Comparison of ENCODE assay signal across 11 cellular contexts in the genomic region with DNA sequence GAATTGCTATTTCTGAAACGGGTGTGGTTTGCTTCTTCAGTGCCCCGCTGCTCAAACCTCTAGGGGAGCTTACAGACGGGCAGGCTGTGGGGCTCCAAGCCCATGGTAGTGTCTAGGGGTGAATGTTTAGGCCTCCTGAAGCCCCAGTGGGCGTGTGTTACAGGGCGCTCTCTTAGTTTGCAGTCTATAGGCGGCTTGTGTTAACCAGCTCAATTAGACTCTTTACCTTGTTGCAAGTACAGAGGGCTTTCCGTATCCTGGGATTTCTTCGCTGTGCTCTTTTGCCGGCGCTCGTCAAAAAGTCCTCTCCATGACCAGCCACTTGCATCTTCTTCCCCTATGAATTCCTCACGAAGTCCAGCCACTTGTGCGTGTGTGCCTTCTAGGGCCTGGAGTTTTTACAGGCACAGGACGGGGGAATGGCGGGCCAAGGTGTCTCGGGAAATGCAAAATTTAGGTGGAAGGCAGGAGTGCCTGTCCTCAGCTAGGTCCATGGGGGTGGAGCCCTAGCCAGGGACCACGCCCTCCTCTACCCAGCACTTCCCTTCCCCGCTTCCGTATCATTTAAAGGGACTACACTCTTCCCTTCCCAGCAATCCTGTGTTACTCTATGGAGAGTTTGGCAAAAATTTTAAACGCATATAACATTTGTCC.
DNase-seq lines count a peak whose midpoint lies in the region; ATAC-seq and TF ChIP-seq lines count a peak whose summit lies in the region.
"Had no signal": no experiment of that assay in that cellular context is flagged by ENCODE, and none has a peak within 500 bp of the region (broad histone marks: within the 10 kb centered on the region; RNA-seq: fewer than 3 reads in every experiment).

No MANE protein-coding gene starts in this region.

- no peaks in the 10 kb centered on the region for H3K36me3 Mint-ChIP-seq in activated T-cell treated with anti-CD3 and anti-CD28 coated beads, Interleukin-2, amount 50 U/mL, for 72 hours (ENCODE audit: insufficient read depth in 2 of 2)
- H3K36me3 Mint-ChIP-seq: activated naive CD4-positive, alpha-beta T cell treated with anti-CD3 and anti-CD28 coated beads, Interleukin-2, amount 50 U/mL, for 24 hours had no signal

- H3K4me3 ChIP-seq in fibroblast of pulmonary artery (replicated peaks; ENCODE audit: low read depth, low read length) (peak overlapping the region; percentile 65), mucosa of descending colon (no peak overlapping the region)

- H3K27me3 Mint-ChIP-seq in activated T-cell treated with anti-CD3 and anti-CD28 coated beads, Interleukin-2, amount 50 U/mL, for 72 hours (ENCODE audit: low read depth) = no peaks in the 10 kb centered on the region
- H3K27me3 Mint-ChIP-seq: activated naive CD4-positive, alpha-beta T cell treated with anti-CD3 and anti-CD28 coated beads, Interleukin-2, amount 50 U/mL, for 24 hours had no signal

- no peaks in the 10 kb centered on the region for H3K4me1 Mint-ChIP-seq in activated T-cell treated with anti-CD3 and anti-CD28 coated beads, Interleukin-2, amount 50 U/mL, for 72 hours (ENCODE audit: low read depth)
- H3K4me1 Mint-ChIP-seq: activated naive CD4-positive, alpha-beta T cell treated with anti-CD3 and anti-CD28 coated beads, Interleukin-2, amount 50 U/mL, for 24 hours had no signal

- peak; percentile 51 for ATAC-seq in mucosa of descending colon
- no peak for ATAC-seq in activated T-cell treated with anti-CD3 and anti-CD28 coated beads, Interleukin-2, amount 50 U/mL, for 72 hours (replicated peaks in 1 of 2)

- H3K36me3 ChIP-seq in mucosa of descending colon (ENCODE audit: low read depth) = no peaks in the 10 kb centered on the region

- H3K9me3 ChIP-seq in mucosa of descending colon = no peaks in the 10 kb centered on the region

- DNase-seq in A172 (ENCODE audit: low spot score) = peak; percentile 2
- peak; percentile 9 for DNase-seq in NCI-H446 treated with DMSO at 0.1 percent for 48 hours (lab: John Stamatoyannopoulos, UW)
- DNase-seq in fibroblast of pulmonary artery (ENCODE audit: low read depth) = peak; percentile 48
- peak; percentile 23 to 56 (median 51) for DNase-seq in mucosa of descending colon
- DNase-seq in HuH-7.5 (ENCODE audit: low spot score) = no peak
- DNase-seq in activated naive CD4-positive, alpha-beta T cell treated with Interleukin-2 at 50 U/mL for 16 hours = no peak
- DNase-seq in SW 1271 (lab: John Stamatoyannopoulos, UW) = no peak
- no peak for DNase-seq in activated T-cell treated with anti-CD3 and anti-CD28 coated beads, Interleukin-2, amount 50 U/mL, for 72 hours
- DNase-seq: NK-92 treated with Interleukin-12 subunit alpha and Interleukin-12 subunit beta, amount 100 ng/mL, for 24 hours; stimulated activated CD4-positive, alpha-beta T cell treated with anti-CD3 and anti-CD28 coated beads, Interleukin-4, amount 100 ng/mL, for 24 hours had no signal

- no peaks in the 10 kb centered on the region for H3K4me1 ChIP-seq in mucosa of descending colon (ENCODE audit: low read depth)

- TF ChIP-seq CTCF in fibroblast of pulmonary artery (IDR thresholded peaks at IDR 0.05; ENCODE audit: low read length, missing control alignments) = no peak
- TF ChIP-seq CTCF in mucosa of descending colon (IDR thresholded peaks at IDR 0.05) = no peak

- H3K27ac Mint-ChIP-seq in activated T-cell treated with anti-CD3 and anti-CD28 coated beads, Interleukin-2, amount 50 U/mL, for 72 hours = no peak overlapping the region
- H3K27ac Mint-ChIP-seq: activated naive CD4-positive, alpha-beta T cell treated with anti-CD3 and anti-CD28 coated beads, Interleukin-2, amount 50 U/mL, for 24 hours had no signal

- H3K4me3 Mint-ChIP-seq in activated T-cell treated with anti-CD3 and anti-CD28 coated beads, Interleukin-2, amount 50 U/mL, for 72 hours = no peak overlapping the region
- H3K4me3 Mint-ChIP-seq: activated naive CD4-positive, alpha-beta T cell treated with anti-CD3 and anti-CD28 coated beads, Interleukin-2, amount 50 U/mL, for 24 hours had no signal

- H3K9me3 Mint-ChIP-seq in activated T-cell treated with anti-CD3 and anti-CD28 coated beads, Interleukin-2, amount 50 U/mL, for 72 hours = peaks cover 2 to 6% of the 10 kb centered on the region in 2 donors

- intact Hi-C loops in mucosa of descending colon (cut with DNase I, micrococcal nuclease) = no loop called here

Comparison
In these comparisons a context has a peak if more than half of its experiments do, and no peak if none do; other contexts are left out.
1. DNase-seq: peak in A172 (single experiment), NCI-H446 treated with DMSO at 0.1 percent for 48 hours (single experiment), fibroblast of pulmonary artery (single experiment) and mucosa of descending colon (3 of 3); none in HuH-7.5 (single experiment), activated naive CD4-positive, alpha-beta T cell treated with Interleukin-2 at 50 U/mL for 16 hours (single experiment), SW 1271 (0 of 2) and activated T-cell treated with anti-CD3 and anti-CD28 coated beads, Interleukin-2, amount 50 U/mL, for 72 hours (0 of 2).